Comparison of ENCODE assay signal across 1 cellular context in the genomic region with DNA sequence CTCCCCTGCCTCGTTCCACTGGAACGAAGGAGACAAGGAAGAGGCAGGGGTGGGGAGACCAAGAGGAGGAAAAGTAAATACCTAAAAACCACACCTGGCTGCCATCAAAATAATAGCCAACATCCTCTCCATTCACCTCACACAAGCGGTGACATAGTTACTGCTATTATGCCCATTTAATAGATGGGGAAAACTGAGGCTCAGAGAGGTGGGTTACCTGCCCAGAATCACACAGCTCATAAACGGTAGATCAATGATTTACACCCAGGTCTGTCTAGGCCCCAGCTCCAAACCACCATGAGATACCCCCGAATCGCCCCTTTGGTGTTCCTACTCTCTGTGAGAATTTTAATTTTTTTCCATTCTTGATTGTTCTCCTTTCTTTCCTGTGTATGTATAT.
TF ChIP-seq lines count a peak whose summit lies in the region.

No MANE protein-coding gene starts in this region.

TF ChIP-seq in K562, 482 proteins besides CTCF, POLR2A, EP300 and RAD21 (continued from another document):
- TF ChIP-seq, protein P1, sequence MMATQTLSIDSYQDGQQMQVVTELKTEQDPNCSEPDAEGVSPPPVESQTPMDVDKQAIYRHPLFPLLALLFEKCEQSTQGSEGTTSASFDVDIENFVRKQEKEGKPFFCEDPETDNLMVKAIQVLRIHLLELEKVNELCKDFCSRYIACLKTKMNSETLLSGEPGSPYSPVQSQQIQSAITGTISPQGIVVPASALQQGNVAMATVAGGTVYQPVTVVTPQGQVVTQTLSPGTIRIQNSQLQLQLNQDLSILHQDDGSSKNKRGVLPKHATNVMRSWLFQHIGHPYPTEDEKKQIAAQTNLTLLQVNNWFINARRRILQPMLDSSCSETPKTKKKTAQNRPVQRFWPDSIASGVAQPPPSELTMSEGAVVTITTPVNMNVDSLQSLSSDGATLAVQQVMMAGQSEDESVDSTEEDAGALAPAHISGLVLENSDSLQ (IDR thresholded peaks at IDR 0.05) = no peak
- TF ChIP-seq KDM1A (IDR thresholded peaks at IDR 0.05) = peak in 1 of 2 experiments; percentile 20; a peak in 1 of 4 replicates
- TF ChIP-seq POLR3G (IDR thresholded peaks at IDR 0.05; ENCODE audit: extremely low read depth, insufficient read length, insufficient replicate concordance) = no peak
- TF ChIP-seq GABPA (tag; conservative IDR thresholded peaks at IDR 0.05; ENCODE audit: low read depth) = no peak
- TF ChIP-seq, protein P2, sequence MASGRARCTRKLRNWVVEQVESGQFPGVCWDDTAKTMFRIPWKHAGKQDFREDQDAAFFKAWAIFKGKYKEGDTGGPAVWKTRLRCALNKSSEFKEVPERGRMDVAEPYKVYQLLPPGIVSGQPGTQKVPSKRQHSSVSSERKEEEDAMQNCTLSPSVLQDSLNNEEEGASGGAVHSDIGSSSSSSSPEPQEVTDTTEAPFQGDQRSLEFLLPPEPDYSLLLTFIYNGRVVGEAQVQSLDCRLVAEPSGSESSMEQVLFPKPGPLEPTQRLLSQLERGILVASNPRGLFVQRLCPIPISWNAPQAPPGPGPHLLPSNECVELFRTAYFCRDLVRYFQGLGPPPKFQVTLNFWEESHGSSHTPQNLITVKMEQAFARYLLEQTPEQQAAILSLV (tag; IDR thresholded peaks at IDR 0.05) = no peak
- no peak for TF ChIP-seq PRPF4 (IDR thresholded peaks at IDR 0.05; ENCODE audit: insufficient read depth, low read depth, low read length, poor library complexity, severe bottlenecking)
- peak; percentile 51; the same call in 1 of the 2 replicates for TF ChIP-seq BCOR (IDR thresholded peaks at IDR 0.05)
- no peak for TF ChIP-seq SNIP1 (IDR thresholded peaks at IDR 0.05; ENCODE audit: low read depth)
- peak; percentile 93 for TF ChIP-seq RBM25 (IDR thresholded peaks at IDR 0.05; ENCODE audit: low read depth, low read length, severe bottlenecking)
- TF ChIP-seq THRAP3 (IDR thresholded peaks at IDR 0.05; ENCODE audit: borderline replicate concordance) = no peak
- no peak for TF ChIP-seq FOXK2 (conservative IDR thresholded peaks at IDR 0.05 in 1 of 2, IDR thresholded peaks at IDR 0.05 in 1 of 2; ENCODE audit: low read depth in 2 of 2)
